In the genomic region with DNA sequence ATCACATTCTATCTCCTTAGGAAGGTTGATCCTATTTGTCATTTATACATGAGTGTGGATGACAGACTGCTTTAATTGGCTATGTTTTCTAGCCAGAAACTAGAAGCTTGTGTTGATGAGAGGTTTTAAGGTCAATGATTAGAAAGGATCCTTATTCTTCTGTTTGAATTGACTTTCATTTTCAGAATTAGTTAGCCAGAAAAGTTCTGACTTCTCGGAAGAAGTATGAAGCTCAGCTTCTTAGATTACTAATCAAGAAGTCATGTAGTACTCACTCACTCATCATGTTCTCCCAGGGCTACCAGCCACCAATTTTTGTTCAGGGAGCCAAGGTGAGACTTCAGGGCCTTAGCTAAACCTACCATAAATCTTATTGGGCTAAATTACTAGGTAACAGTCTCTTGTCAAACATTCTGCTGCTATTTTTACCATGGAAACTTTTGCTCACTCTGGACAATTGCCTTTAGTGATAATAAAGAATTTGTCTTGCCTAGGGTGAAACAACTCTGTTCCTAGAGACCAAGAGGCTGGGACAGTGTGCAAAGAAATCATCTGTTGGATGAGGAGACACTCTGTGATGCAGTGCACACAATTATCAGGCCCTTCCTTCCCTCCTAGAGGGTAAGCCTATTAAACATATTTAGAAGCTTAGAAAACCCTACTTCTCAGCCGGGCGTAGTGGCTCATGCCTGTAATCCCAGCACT, we compare ENCODE assay signal across 9 cellular contexts.
DNase-seq lines count a peak whose midpoint lies in the region; ATAC-seq, FAIRE-seq and TF ChIP-seq lines count a peak whose summit lies in the region.
"Had no signal": no experiment of that assay in that cellular context is flagged by ENCODE, and none has a peak within 500 bp of the region (broad histone marks: within the 10 kb centered on the region; RNA-seq: fewer than 3 reads in every experiment).

No MANE protein-coding gene starts in this region.

- H3K4me1 Mint-ChIP-seq in progenitor cell of endocrine pancreas (ENCODE audit: low read depth): peaks cover 6% of the 10 kb centered on the region

- WGBS in small intestine, 3 donors: 70 to 88% (median 71%) methylated on average over 3 of the region's 3 CpGs

- no peaks in the 10 kb centered on the region for H3K9me3 Mint-ChIP-seq in progenitor cell of endocrine pancreas (ENCODE audit: low read depth)

- H3K27me3 Mint-ChIP-seq in progenitor cell of endocrine pancreas: no peaks in the 10 kb centered on the region

- H3K27ac ChIP-seq in small intestine (ENCODE audit: low read depth in 1 of 2, low read length in 1 of 2): no peak overlapping the region
- H3K27ac ChIP-seq in coronary artery: no peak overlapping the region

- H3K36me3 ChIP-seq in small intestine (ENCODE audit: control insufficient read depth in 2 of 2, insufficient read depth in 2 of 2, low read length in 2 of 2): no peaks in the 10 kb centered on the region
- H3K36me3 ChIP-seq: Peyer's patch had no signal

- no peaks in the 10 kb centered on the region for H3K9me3 ChIP-seq in small intestine (ENCODE audit: control insufficient read depth, low read depth)
- H3K9me3 ChIP-seq: Peyer's patch had no signal

- no peak for FAIRE-seq in small intestine (lab: Jason Lieb, UNC)

- H3K4me3 Mint-ChIP-seq in progenitor cell of endocrine pancreas (ENCODE audit: low read depth): no peak overlapping the region

- H3K36me3 Mint-ChIP-seq in progenitor cell of endocrine pancreas (ENCODE audit: insufficient read depth): peaks cover 14% of the 10 kb centered on the region

- peak; percentile 78 for ATAC-seq in GM18517 (IDR thresholded peaks at IDR 0.05; ENCODE audit: unreplicated experiment)
- ATAC-seq in GM21786 (IDR thresholded peaks at IDR 0.05; ENCODE audit: unreplicated experiment): peak; percentile 91

- H3K4me1 ChIP-seq in small intestine (ENCODE audit: control insufficient read depth in 2 of 2, insufficient read depth in 1 of 2, low read depth in 1 of 2, low read length in 1 of 2): no peaks in the 10 kb centered on the region

- H3K27ac Mint-ChIP-seq in progenitor cell of endocrine pancreas: no peak overlapping the region

- H3K27me3 ChIP-seq in small intestine (ENCODE audit: control insufficient read depth in 2 of 2, insufficient read depth in 2 of 2, low read length in 2 of 2): no peaks in the 10 kb centered on the region
- H3K27me3 ChIP-seq: Peyer's patch had no signal

- H3K4me3 ChIP-seq in small intestine (ENCODE audit: low read depth in 1 of 2, low read length in 2 of 2) (no peak overlapping the region), coronary artery (no peak overlapping the region)
- H3K4me3 ChIP-seq: Peyer's patch had no signal

- TF ChIP-seq CTCF in coronary artery (IDR thresholded peaks at IDR 0.05): no peak
- no peak for TF ChIP-seq CTCF in progenitor cell of endocrine pancreas (IDR thresholded peaks at IDR 0.05; ENCODE audit: unreplicated experiment)

- DNase-seq in RKO (ENCODE audit: low spot score): peak; percentile 9
- DNase-seq in small intestine: peak; percentile 3
- no peak for DNase-seq in cortex of kidney (lab: John Stamatoyannopoulos, UW)
- DNase-seq in coronary artery (ENCODE audit: low spot score): no peak
- no peak for DNase-seq in progenitor cell of endocrine pancreas (ENCODE audit: low spot score, unreplicated experiment)
- no peak for DNase-seq in NCI-H345 treated with DMSO at 0.1 percent for 48 hours (lab: John Stamatoyannopoulos, UW; ENCODE audit: unreplicated experiment)
- DNase-seq: Peyer's patch had no signal

Comparison
In these comparisons a context has a peak if more than half of its experiments do, and no peak if none do; other contexts are left out.
1. DNase-seq: peak in RKO (single experiment) and small intestine (single experiment); none in cortex of kidney (single experiment), coronary artery (single experiment), progenitor cell of endocrine pancreas (single experiment) and NCI-H345 treated with DMSO at 0.1 percent for 48 hours (single experiment).